ENCODE assay signal across 1 cellular context in genomic region chr19:37998801-37999308, GRCh38.
TF ChIP-seq lines count a peak whose summit lies in the region.

No MANE protein-coding gene starts in this region.

TF ChIP-seq in SK-N-SH treated with all-trans-retinoic acid at 6 μM for 48 hours, 23 proteins besides CTCF, POLR2A, EP300 and RAD21 (continued from another document):
- TF ChIP-seq, protein P1, sequence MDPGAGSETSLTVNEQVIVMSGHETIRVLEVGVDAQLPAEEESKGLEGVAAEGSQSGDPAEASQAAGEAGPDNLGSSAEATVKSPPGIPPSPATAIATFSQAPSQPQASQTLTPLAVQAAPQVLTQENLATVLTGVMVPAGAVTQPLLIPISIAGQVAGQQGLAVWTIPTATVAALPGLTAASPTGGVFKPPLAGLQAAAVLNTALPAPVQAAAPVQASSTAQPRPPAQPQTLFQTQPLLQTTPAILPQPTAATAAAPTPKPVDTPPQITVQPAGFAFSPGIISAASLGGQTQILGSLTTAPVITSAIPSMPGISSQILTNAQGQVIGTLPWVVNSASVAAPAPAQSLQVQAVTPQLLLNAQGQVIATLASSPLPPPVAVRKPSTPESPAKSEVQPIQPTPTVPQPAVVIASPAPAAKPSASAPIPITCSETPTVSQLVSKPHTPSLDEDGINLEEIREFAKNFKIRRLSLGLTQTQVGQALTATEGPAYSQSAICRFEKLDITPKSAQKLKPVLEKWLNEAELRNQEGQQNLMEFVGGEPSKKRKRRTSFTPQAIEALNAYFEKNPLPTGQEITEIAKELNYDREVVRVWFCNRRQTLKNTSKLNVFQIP (CRISPR knock-in tag; IDR thresholded peaks at IDR 0.05; ENCODE audit: borderline replicate concordance, low read depth): no peak
- TF ChIP-seq BACH2 (CRISPR knock-in tag; IDR thresholded peaks at IDR 0.05; ENCODE audit: borderline replicate concordance) (no peak), OSR1 (CRISPR knock-in tag; IDR thresholded peaks at IDR 0.05) (no peak)
